Comparison of ENCODE assay signal across 23 cellular contexts in the genomic region with DNA sequence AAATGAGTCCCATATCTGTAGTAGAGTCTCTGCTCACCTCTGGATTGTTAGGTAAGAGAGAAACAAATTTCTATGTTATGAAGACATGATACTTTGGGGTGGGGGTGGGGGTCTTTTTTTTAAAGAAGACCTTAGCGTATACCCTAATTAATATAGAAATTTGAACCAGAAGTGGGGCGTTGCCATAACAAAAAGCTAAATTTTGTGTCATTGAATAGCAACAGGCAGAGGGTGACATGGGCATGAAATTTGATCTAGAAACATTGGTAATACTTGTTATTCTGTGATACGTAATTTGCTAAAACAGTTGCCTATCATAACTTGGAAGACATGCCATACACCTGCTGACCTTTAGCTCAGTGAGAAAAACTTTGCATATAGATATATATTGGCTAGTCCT.
"Had no signal": no experiment of that assay in that cellular context is flagged by ENCODE, and none has a peak within 500 bp of the region (broad histone marks: within the 10 kb centered on the region; RNA-seq: fewer than 3 reads in every experiment).

No MANE protein-coding gene starts in this region.

- H3K4me3 ChIP-seq: neural progenitor cell, ovary, right lobe of liver, sigmoid colon, stomach, thoracic aorta, thyroid gland, tibial nerve, upper lobe of left lung, vagina had no signal

- ATAC-seq: naive thymus-derived CD4-positive, alpha-beta T cell; natural killer cell; stimulated activated effector memory CD8-positive, alpha-beta T cell treated with anti-CD3 and anti-CD28 coated beads, Interleukin-12 subunit alpha, Interleukin-12 subunit beta, amount 100 ng/mL, for 72 hours; stimulated activated naive B cell treated with anti-CD40 and anti-IgM and Interleukin-4, amounts not matched to agents 10 μg/mL and 1 μg/mL and 100 μg/mL, for 72 hours had no signal

- H3K9me3 ChIP-seq: ovary, right lobe of liver, stomach, thoracic aorta, thyroid gland, tibial nerve, upper lobe of left lung, vagina had no signal

- H3K36me3 ChIP-seq: neural progenitor cell, ovary, right lobe of liver, sigmoid colon, stomach, thoracic aorta, thyroid gland, tibial nerve, upper lobe of left lung, vagina had no signal

- H3K27me3 ChIP-seq: neural progenitor cell, ovary, right lobe of liver, sigmoid colon, stomach, thyroid gland, tibial nerve, upper lobe of left lung, vagina had no signal

- DNase-seq: naive thymus-derived CD4-positive, alpha-beta T cell; natural killer cell; occipital lobe; ovary; posterior cingulate gyrus; right lobe of liver; sigmoid colon; stimulated activated CD4-positive, alpha-beta T cell treated with anti-CD3 and anti-CD28 coated beads, Interleukin-15, amount 100 ng/mL, for 24 hours; stimulated activated CD4-positive, alpha-beta T cell treated with anti-CD3 and anti-CD28 coated beads, Interleukin-2, amount 100 ng/mL, for 24 hours; stimulated activated CD4-positive, alpha-beta T cell treated with anti-CD3 and anti-CD28 coated beads, Interleukin-2, amount 100 ng/mL, for 48 hours; stimulated activated CD4-positive, alpha-beta T cell treated with anti-CD3 and anti-CD28 coated beads, Interleukin-4, amount 100 ng/mL, for 24 hours; stimulated activated naive B cell treated with anti-CD40 and anti-IgM and Interleukin-4, amounts not matched to agents 10 μg/mL and 1 μg/mL and 100 μg/mL, for 72 hours; stimulated activated naive CD4-positive, alpha-beta T cell treated with Interleukin-2 at 50 U/mL for 16 hours; stomach; thyroid gland; trophoblast cell; upper lobe of left lung had no signal

- H3K9ac ChIP-seq: neural progenitor cell, parathyroid adenoma had no signal

- H3K4me2 ChIP-seq: neural progenitor cell had no signal

- H3K4me1 ChIP-seq: neural progenitor cell had no signal

- H3K79me2 ChIP-seq: parathyroid adenoma had no signal

- H2AFZ ChIP-seq: neural progenitor cell had no signal

- H3K27ac ChIP-seq: neural progenitor cell, ovary, parathyroid adenoma, sigmoid colon, stomach, thoracic aorta, thyroid gland, tibial nerve, upper lobe of left lung, vagina had no signal
